1 cellular context compared by ENCODE assay signal in the genomic region with DNA sequence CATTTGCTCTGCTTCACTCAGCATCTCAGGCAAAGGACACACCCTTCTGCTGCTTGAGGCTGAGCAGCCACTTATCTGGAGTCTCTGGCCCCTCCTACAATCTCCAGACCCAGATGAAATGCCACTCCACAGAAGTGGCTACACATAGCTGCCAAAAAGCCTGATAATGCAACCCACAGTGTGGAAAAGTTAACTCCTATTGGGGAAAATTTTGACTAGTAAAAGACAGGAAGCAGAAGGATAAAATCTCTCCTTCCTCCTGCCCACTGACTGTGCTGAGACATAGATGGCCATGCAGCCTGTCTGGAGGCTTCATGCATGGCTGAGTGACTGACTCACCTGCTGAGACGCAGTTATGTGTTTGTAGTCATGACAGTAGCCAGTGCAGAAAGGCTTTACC.
TF ChIP-seq lines count a peak whose summit lies in the region.

No MANE protein-coding gene starts in this region.

TF ChIP-seq in K562, 482 proteins besides CTCF, POLR2A, EP300 and RAD21 (continued from another document):
- TF ChIP-seq CHD7 (IDR thresholded peaks at IDR 0.05; ENCODE audit: low read depth, low read length) (no peak), ZNF717 (CRISPR knock-in tag; IDR thresholded peaks at IDR 0.05) (no peak), CHD1 (IDR thresholded peaks at IDR 0.05; ENCODE audit: low read length) (no peak), ZNF324 (CRISPR knock-in tag; IDR thresholded peaks at IDR 0.05) (no peak), RCOR1 (IDR thresholded peaks at IDR 0.05; ENCODE audit: borderline replicate concordance in 1 of 2, low read depth in 2 of 2, low read length in 2 of 2) (0 out of 4 replicates have a peak, but pooled peaks of 1 of the 2 experiments have one; percentile 53), TCF3 (CRISPR knock-in tag; IDR thresholded peaks at IDR 0.05) (0 out of 2 replicates have a peak, but pooled peaks have one; percentile 30), DACH1 (IDR thresholded peaks at IDR 0.05; ENCODE audit: partially characterized antibody) (no peak), CGGBP1 (CRISPR knock-in tag; IDR thresholded peaks at IDR 0.05) (no peak), ATF3 (IDR thresholded peaks at IDR 0.05) (0 out of 2 replicates have a peak, but pooled peaks have one; percentile 16), ATF3 (CRISPR knock-in tag; conservative IDR thresholded peaks at IDR 0.05) (no peak), RREB1 (CRISPR knock-in tag; IDR thresholded peaks at IDR 0.05) (no peak), GTF2F1 (IDR thresholded peaks at IDR 0.05; ENCODE audit: low read depth, low read length) (no peak), HLTF (IDR thresholded peaks at IDR 0.05) (no peak), ZBTB26 (CRISPR knock-in tag; IDR thresholded peaks at IDR 0.05) (no peak)
- TF ChIP-seq, protein P1, sequence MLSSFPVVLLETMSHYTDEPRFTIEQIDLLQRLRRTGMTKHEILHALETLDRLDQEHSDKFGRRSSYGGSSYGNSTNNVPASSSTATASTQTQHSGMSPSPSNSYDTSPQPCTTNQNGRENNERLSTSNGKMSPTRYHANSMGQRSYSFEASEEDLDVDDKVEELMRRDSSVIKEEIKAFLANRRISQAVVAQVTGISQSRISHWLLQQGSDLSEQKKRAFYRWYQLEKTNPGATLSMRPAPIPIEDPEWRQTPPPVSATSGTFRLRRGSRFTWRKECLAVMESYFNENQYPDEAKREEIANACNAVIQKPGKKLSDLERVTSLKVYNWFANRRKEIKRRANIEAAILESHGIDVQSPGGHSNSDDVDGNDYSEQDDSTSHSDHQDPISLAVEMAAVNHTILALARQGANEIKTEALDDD (IDR thresholded peaks at IDR 0.05): peak; percentile 90
- TF ChIP-seq, protein P2, sequence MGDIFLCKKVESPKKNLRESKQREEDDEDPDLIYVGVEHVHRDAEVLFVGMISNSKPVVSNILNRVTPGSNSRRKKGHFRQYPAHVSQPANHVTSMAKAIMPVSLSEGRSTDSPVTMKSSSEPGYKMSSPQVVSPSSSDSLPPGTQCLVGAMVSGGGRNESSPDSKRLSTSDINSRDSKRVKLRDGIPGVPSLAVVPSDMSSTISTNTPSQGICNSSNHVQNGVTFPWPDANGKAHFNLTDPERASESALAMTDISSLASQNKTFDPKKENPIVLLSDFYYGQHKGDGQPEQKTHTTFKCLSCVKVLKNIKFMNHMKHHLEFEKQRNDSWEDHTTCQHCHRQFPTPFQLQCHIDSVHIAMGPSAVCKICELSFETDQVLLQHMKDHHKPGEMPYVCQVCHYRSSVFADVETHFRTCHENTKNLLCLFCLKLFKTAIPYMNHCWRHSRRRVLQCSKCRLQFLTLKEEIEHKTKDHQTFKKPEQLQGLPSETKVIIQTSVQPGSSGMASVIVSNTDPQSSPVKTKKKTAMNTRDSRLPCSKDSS (IDR thresholded peaks at IDR 0.05; ENCODE audit: low read depth, partially characterized antibody): no peak
TF ChIP-seq in K562: peak in this region for 12.
